In genomic region chr6:12384417-12384912, GRCh38 we compare ENCODE assay signal across 22 cellular contexts.
DNase-seq lines count a peak whose midpoint lies in the region; ATAC-seq and TF ChIP-seq lines count a peak whose summit lies in the region.
"Had no signal": no experiment of that assay in that cellular context is flagged by ENCODE, and none has a peak within 500 bp of the region (broad histone marks: within the 10 kb centered on the region; RNA-seq: fewer than 3 reads in every experiment).

No MANE protein-coding gene starts in this region.

- H3K9ac ChIP-seq in smooth muscle cell (ENCODE audit: low read depth) = no peak overlapping the region
- H3K9ac ChIP-seq: BLaER1 had no signal

- DNase-seq in GM23338 (ENCODE audit: low spot score) = no peak
- DNase-seq in amniotic epithelial cell (ENCODE audit: low read depth) = peak; percentile 37
- DNase-seq in fibroblast of the aortic adventitia (ENCODE audit: low read depth) = peak; percentile 21
- DNase-seq in smooth muscle cell (lab: John Stamatoyannopoulos, UW; ENCODE audit: unreplicated experiment) = no peak
- no peak for DNase-seq in SKM-1 treated with dmso at 0.1 percent for 144 hours (lab: John Stamatoyannopoulos, UW; ENCODE audit: unreplicated experiment)
- no peak for DNase-seq in GM10248 (ENCODE audit: extremely low spot score)
- DNase-seq in NCI-H1436 (lab: John Stamatoyannopoulos, UW) = no peak
- no peak for DNase-seq in activated T-cell treated with anti-CD3 and anti-CD28 coated beads, Interleukin-2, amount 50 U/mL, for 1 hour
- DNase-seq: CD4-positive, CD25-positive, alpha-beta regulatory T cell; GOT3; HFFc6; IMR-90; KG1; MG63; NCI-H1694; NCI-H2081; NCI-H2227 treated with DMSO at 0.1 percent for 48 hours; NCI-H526 treated with DMSO at 0.1 percent for 48 hours; SJCRH30 had no signal

- ATAC-seq in GM23338 = no peak

- no peaks in the 10 kb centered on the region for H3K4me1 ChIP-seq in GM23338 (ENCODE audit: insufficient read depth)
- H3K4me1 ChIP-seq in smooth muscle cell (ENCODE audit: low read depth) = peaks cover 15% of the 10 kb centered on the region
- H3K4me1 ChIP-seq: HAP-1, SJCRH30 had no signal

- H3K9me2 ChIP-seq in GM23338 (ENCODE audit: insufficient read depth) = peaks cover 16% of the 10 kb centered on the region; the same call in 1 of the 2 replicates

- no peak overlapping the region for H3K27ac Mint-ChIP-seq in GM23338
- H3K27ac Mint-ChIP-seq: CD4-positive, CD25-positive, alpha-beta regulatory T cell; HFFc6 had no signal

- no peaks in the 10 kb centered on the region for H3K4me1 Mint-ChIP-seq in GM23338
- H3K4me1 Mint-ChIP-seq: CD4-positive, CD25-positive, alpha-beta regulatory T cell had no signal

- H3K79me2 ChIP-seq in GM23338 (replicated peaks; ENCODE audit: insufficient read depth) (no peaks in the 10 kb centered on the region), smooth muscle cell (ENCODE audit: low read depth) (no peaks in the 10 kb centered on the region)

- TF ChIP-seq CTCF in GM23338 (conservative IDR thresholded peaks at IDR 0.05; ENCODE audit: low read depth in 2 of 2) = no peak
- TF ChIP-seq CTCF in fibroblast of the aortic adventitia (IDR thresholded peaks at IDR 0.05; ENCODE audit: insufficient read depth, low read length) = no peak
- no peak for TF ChIP-seq CTCF in smooth muscle cell (IDR thresholded peaks at IDR 0.05; ENCODE audit: borderline replicate concordance, insufficient read depth, poor library complexity, severe bottlenecking)
- TF ChIP-seq CTCF in GM10248 (IDR thresholded peaks at IDR 0.05; ENCODE audit: control extremely low read depth, extremely low read depth, low read depth, missing control alignments) = no peak

- POLR2A ChIA-PET in GM10248 (lab: Yijun Ruan, JAX) = no interaction called here

- H3K27me3 ChIP-seq in GM23338 (ENCODE audit: insufficient read depth) (no peaks in the 10 kb centered on the region), smooth muscle cell (ENCODE audit: low read depth) (no peaks in the 10 kb centered on the region)
- H3K27me3 ChIP-seq: BLaER1, MG63, SJCRH30 had no signal

- H2AFZ ChIP-seq in GM23338 = peak overlapping the region; percentile 38; the same call in 1 of the 2 replicates
- no peak overlapping the region for H2AFZ ChIP-seq in smooth muscle cell (ENCODE audit: low read depth)

- no peak overlapping the region for H3K4me3 ChIP-seq in GM23338
- no peak overlapping the region for H3K4me3 ChIP-seq in fibroblast of the aortic adventitia (ENCODE audit: low read depth, low read length)
- no peak overlapping the region for H3K4me3 ChIP-seq in smooth muscle cell
- H3K4me3 ChIP-seq: BLaER1, GM12878, HAP-1, MG63, SJCRH30 had no signal

- H3K36me3 ChIP-seq in GM23338 (ENCODE audit: insufficient read depth) (no peaks in the 10 kb centered on the region), smooth muscle cell (ENCODE audit: low read depth) (no peaks in the 10 kb centered on the region)
- H3K36me3 ChIP-seq: BLaER1, HAP-1, MG63, SJCRH30 had no signal

- no peak overlapping the region for H3K27ac ChIP-seq in GM23338 (ENCODE audit: low read depth)
- peak overlapping the region; percentile 4 for H3K27ac ChIP-seq in smooth muscle cell (ENCODE audit: low read depth)
- H3K27ac ChIP-seq: BLaER1, SJCRH30 had no signal

- H3K9me3 ChIP-seq in smooth muscle cell (replicated peaks; ENCODE audit: low read depth) = no peaks in the 10 kb centered on the region
- H3K9me3 ChIP-seq: HAP-1, SJCRH30 had no signal

- H3F3A ChIP-seq in GM23338 (replicated peaks; ENCODE audit: low read depth) (no peaks in the 10 kb centered on the region), smooth muscle cell (ENCODE audit: low read depth) (no peaks in the 10 kb centered on the region)

- H3K4me2 ChIP-seq in GM23338 (no peak overlapping the region), smooth muscle cell (peak overlapping the region; percentile 54)

- no peaks in the 10 kb centered on the region for H3K27me3 Mint-ChIP-seq in GM23338 (ENCODE audit: insufficient read depth, low read depth, poor library complexity)

- CTCF ChIA-PET in GM10248 (lab: Yijun Ruan, JAX) = interaction anchor here (1.0 to 2.3 kb wide), 2 partner anchors 30 to 94 kb away, joined by 3 to 6 read pairs; partner anchors contain the start of gene EDN1

- no peaks in the 10 kb centered on the region for H4K20me1 ChIP-seq in GM23338 (replicated peaks; ENCODE audit: insufficient read depth)
- H4K20me1 ChIP-seq in smooth muscle cell (ENCODE audit: low read depth) = no peaks in the 10 kb centered on the region
- H4K20me1 ChIP-seq: BLaER1 had no signal

- H3K4me3 Mint-ChIP-seq in GM23338 = no peak overlapping the region
- H3K4me3 Mint-ChIP-seq: CD4-positive, CD25-positive, alpha-beta regulatory T cell; HFFc6 had no signal

- no peaks in the 10 kb centered on the region for H3K9me3 Mint-ChIP-seq in GM23338
- H3K9me3 Mint-ChIP-seq: HFFc6 had no signal

- WGBS in smooth muscle cell (ENCODE audit: low lambda C conversion rate) = 20% methylated on average over 2 of the region's 2 CpGs

- H3K36me3 Mint-ChIP-seq in GM23338 (ENCODE audit: low read depth) = peaks cover 3% of the 10 kb centered on the region; the same call in 1 of the 3 replicates
- H3K36me3 Mint-ChIP-seq: CD4-positive, CD25-positive, alpha-beta regulatory T cell had no signal

TF ChIP-seq in GM23338, 12 proteins besides CTCF, POLR2A, EP300 and RAD21 (continues in another document):
- TF ChIP-seq CREB1 (CRISPR knock-in tag; IDR thresholded peaks at IDR 0.05; ENCODE audit: low read depth) = no peak
- no peak for TF ChIP-seq REST (IDR thresholded peaks at IDR 0.05; ENCODE audit: unreplicated experiment)
- TF ChIP-seq ZNF114 (CRISPR knock-in tag; IDR thresholded peaks at IDR 0.05) = no peak
- no peak for TF ChIP-seq EZH2 (IDR thresholded peaks at IDR 0.05; ENCODE audit: low read depth, unreplicated experiment)
- TF ChIP-seq ZNF331 (CRISPR knock-in tag; IDR thresholded peaks at IDR 0.05; ENCODE audit: low read depth) = no peak
- TF ChIP-seq JUNB (IDR thresholded peaks at IDR 0.05; ENCODE audit: unreplicated experiment) = no peak
- no peak for TF ChIP-seq EZH2phosphoT487 (IDR thresholded peaks at IDR 0.05; ENCODE audit: unreplicated experiment)
- no peak for TF ChIP-seq STAT1 (IDR thresholded peaks at IDR 0.05; ENCODE audit: unreplicated experiment)
- no peak for TF ChIP-seq NANOG (IDR thresholded peaks at IDR 0.05; ENCODE audit: borderline replicate concordance)
- no peak for TF ChIP-seq ETS1 (IDR thresholded peaks at IDR 0.05)

Comparison
In these comparisons a context has a peak if more than half of its experiments do, and no peak if none do; other contexts are left out.
1. DNase-seq: peak in amniotic epithelial cell (single experiment) and fibroblast of the aortic adventitia (single experiment); none in GM23338 (single experiment), smooth muscle cell (single experiment), SKM-1 treated with dmso at 0.1 percent for 144 hours (single experiment), GM10248 (single experiment), NCI-H1436 (single experiment) and activated T-cell treated with anti-CD3 and anti-CD28 coated beads, Interleukin-2, amount 50 U/mL, for 1 hour (single experiment).